8 cellular contexts compared by ENCODE assay signal in the genomic region with DNA sequence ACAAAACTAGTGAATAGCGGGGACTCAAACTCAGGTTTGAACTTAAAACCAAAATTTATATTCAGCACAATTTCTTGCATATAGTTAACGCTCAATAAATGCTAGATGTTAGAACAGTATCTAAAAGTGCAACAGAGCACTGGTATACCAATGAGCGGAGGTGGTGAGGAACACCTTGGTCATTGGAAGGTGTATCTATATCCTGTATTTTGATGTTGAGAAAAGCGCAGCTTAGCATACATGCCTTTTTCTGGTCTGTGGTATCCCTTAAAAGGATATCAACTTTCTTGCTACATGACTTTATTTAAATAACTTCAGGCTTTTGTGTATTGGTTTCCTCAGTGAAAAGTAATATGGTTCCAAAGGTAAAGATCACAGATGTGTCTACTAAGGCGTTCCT.
"Had no signal": no experiment of that assay in that cellular context is flagged by ENCODE, and none has a peak within 500 bp of the region (broad histone marks: within the 10 kb centered on the region; RNA-seq: fewer than 3 reads in every experiment).

No MANE protein-coding gene starts in this region.

- H3K4me3 ChIP-seq: GM12878 had no signal

- DNase-seq: GDM1, GF-D8 had no signal

- ATAC-seq: GM12878 had no signal

- FAIRE-seq: G401.6, GM12878, GM12891, GM12892, GM18507, GM19239 had no signal
